Comparison of ENCODE assay signal across 24 cellular contexts in the genomic region with DNA sequence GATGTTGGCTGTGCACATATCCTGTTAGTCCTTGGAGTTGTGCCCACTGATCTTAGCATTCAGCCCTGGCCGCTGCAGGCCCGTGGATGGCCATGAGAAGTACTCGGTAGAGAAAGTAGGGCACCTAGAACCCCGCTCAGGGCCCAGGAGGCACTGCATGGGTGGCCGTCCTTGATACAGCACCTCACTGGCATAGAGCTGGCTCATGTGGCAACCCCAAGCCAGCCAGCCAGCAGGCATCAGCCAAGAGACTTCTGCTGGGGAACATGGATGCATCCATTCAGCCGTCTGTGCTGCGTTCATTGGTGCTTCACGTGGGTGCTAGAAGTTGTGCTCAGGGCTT. TPM values are rescaled to one million over a fixed set of nuclear protein-coding genes. Genes with fewer than 3 reads are reported as not detected.
DNase-seq lines count a peak whose midpoint lies in the region; ATAC-seq and TF ChIP-seq lines count a peak whose summit lies in the region.
"Had no signal": no experiment of that assay in that cellular context is flagged by ENCODE, and none has a peak within 500 bp of the region (broad histone marks: within the 10 kb centered on the region; RNA-seq: fewer than 3 reads in every experiment).

No MANE protein-coding gene starts in this region.

- peaks cover 23% of the 10 kb centered on the region for H3K36me3 Mint-ChIP-seq in CD4-positive, CD25-positive, alpha-beta regulatory T cell
- peaks cover 41% of the 10 kb centered on the region for H3K36me3 Mint-ChIP-seq in activated naive CD8-positive, alpha-beta T cell treated with anti-CD3 and anti-CD28 coated beads for 36 hours
- H3K36me3 Mint-ChIP-seq in osteocyte (ENCODE audit: unreplicated experiment): peaks cover 48% of the 10 kb centered on the region

- peaks cover 12% of the 10 kb centered on the region for H3K36me3 ChIP-seq in CD4-positive, CD25-positive, alpha-beta regulatory T cell (ENCODE audit: control insufficient read depth, insufficient read depth, low read length)

- H3K27ac Mint-ChIP-seq in CD4-positive, CD25-positive, alpha-beta regulatory T cell: peak overlapping the region; percentile 55 to 75 (median 61)
- H3K27ac Mint-ChIP-seq in activated naive CD8-positive, alpha-beta T cell treated with anti-CD3 and anti-CD28 coated beads for 36 hours: peak overlapping the region; percentile 86
- peak overlapping the region; percentile 23 for H3K27ac Mint-ChIP-seq in osteocyte (ENCODE audit: unreplicated experiment)
- H3K27ac Mint-ChIP-seq: activated CD4-positive, alpha-beta T cell treated with anti-CD3 and anti-CD28 coated beads, Interleukin-2, amount 10 ng/mL, durations not matched to agents 24 days and 14 days; activated naive CD4-positive, alpha-beta T cell treated with anti-CD3 and anti-CD28 coated beads, Interleukin-2, amount 50 U/mL, for 24 hours; HFFc6; memory B cell had no signal

- peaks cover 15% of the 10 kb centered on the region for H3K4me1 ChIP-seq in CD4-positive, CD25-positive, alpha-beta regulatory T cell (ENCODE audit: control insufficient read depth, insufficient read depth, low read length, poor library complexity, severe bottlenecking)

- no peaks in the 10 kb centered on the region for H3K27me3 Mint-ChIP-seq in CD4-positive, CD25-positive, alpha-beta regulatory T cell
- H3K27me3 Mint-ChIP-seq in activated naive CD8-positive, alpha-beta T cell treated with anti-CD3 and anti-CD28 coated beads for 36 hours: no peaks in the 10 kb centered on the region
- no peaks in the 10 kb centered on the region for H3K27me3 Mint-ChIP-seq in osteocyte (ENCODE audit: unreplicated experiment)
- H3K27me3 Mint-ChIP-seq: activated CD4-positive, alpha-beta T cell treated with anti-CD3 and anti-CD28 coated beads, Interleukin-2, amount 10 ng/mL, durations not matched to agents 24 days and 14 days; activated naive CD4-positive, alpha-beta T cell treated with anti-CD3 and anti-CD28 coated beads, Interleukin-2, amount 50 U/mL, for 24 hours; memory B cell had no signal

- no peak for ATAC-seq in CD4-positive, CD25-positive, alpha-beta regulatory T cell (ENCODE audit: low read depth in 2 of 2)
- ATAC-seq: SK-N-SH treated with all-trans-retinoic acid at 6 μM for 48 hours had no signal

- peaks cover 0 to 82% (median 24%) of the 10 kb centered on the region in 4 donors for H3K4me1 Mint-ChIP-seq in CD4-positive, CD25-positive, alpha-beta regulatory T cell
- peaks cover 47% of the 10 kb centered on the region for H3K4me1 Mint-ChIP-seq in activated naive CD8-positive, alpha-beta T cell treated with anti-CD3 and anti-CD28 coated beads for 36 hours
- peaks cover 36% of the 10 kb centered on the region for H3K4me1 Mint-ChIP-seq in osteocyte (ENCODE audit: unreplicated experiment)

- peak overlapping the region in 2 of 4 donors; percentile 16 to 43 for H3K4me3 Mint-ChIP-seq in CD4-positive, CD25-positive, alpha-beta regulatory T cell
- H3K4me3 Mint-ChIP-seq in activated naive CD8-positive, alpha-beta T cell treated with anti-CD3 and anti-CD28 coated beads for 36 hours: no peak overlapping the region
- H3K4me3 Mint-ChIP-seq in osteocyte (ENCODE audit: unreplicated experiment): no peak overlapping the region
- H3K4me3 Mint-ChIP-seq: activated CD4-positive, alpha-beta T cell treated with anti-CD3 and anti-CD28 coated beads, Interleukin-2, amount 10 ng/mL, durations not matched to agents 24 days and 14 days; activated naive CD4-positive, alpha-beta T cell treated with anti-CD3 and anti-CD28 coated beads, Interleukin-2, amount 50 U/mL, for 24 hours; CD14-positive monocyte; HFFc6; memory B cell had no signal

- no peak overlapping the region for H3K27ac ChIP-seq in CD4-positive, CD25-positive, alpha-beta regulatory T cell (ENCODE audit: insufficient read depth, low read length, poor library complexity, severe bottlenecking)
- H3K27ac ChIP-seq: GM23248 had no signal

- TF ChIP-seq CTCF in osteocyte (IDR thresholded peaks at IDR 0.05): no peak

- H3K9me3 Mint-ChIP-seq in CD4-positive, CD25-positive, alpha-beta regulatory T cell: peaks cover 0 to 3% (median 0%) of the 10 kb centered on the region in 7 donors
- H3K9me3 Mint-ChIP-seq in activated naive CD8-positive, alpha-beta T cell treated with anti-CD3 and anti-CD28 coated beads for 36 hours: peaks cover 1% of the 10 kb centered on the region
- H3K9me3 Mint-ChIP-seq in osteocyte (ENCODE audit: unreplicated experiment): no peaks in the 10 kb centered on the region
- H3K9me3 Mint-ChIP-seq: HFFc6, memory B cell had no signal

- H3K9me3 ChIP-seq in CD4-positive, CD25-positive, alpha-beta regulatory T cell (ENCODE audit: control insufficient read depth in 2 of 2, low read length in 2 of 2): no peaks in the 10 kb centered on the region

- no peak overlapping the region for H3K4me3 ChIP-seq in CD4-positive, CD25-positive, alpha-beta regulatory T cell (ENCODE audit: low read depth, low read length)
- H3K4me3 ChIP-seq: GM23248 had no signal

- H3K27me3 ChIP-seq in CD4-positive, CD25-positive, alpha-beta regulatory T cell (ENCODE audit: control insufficient read depth, insufficient read depth, low read length): no peaks in the 10 kb centered on the region

- DNase-seq in 8988T (peak; percentile 1), osteocyte (ENCODE audit: extremely low spot score, unreplicated experiment) (no peak), KG1 (lab: John Stamatoyannopoulos, UW) (no peak), ecto neural progenitor cell (ENCODE audit: low spot score) (no peak), DMS53 (lab: John Stamatoyannopoulos, UW) (no peak)
- no peak for DNase-seq in CD4-positive, CD25-positive, alpha-beta regulatory T cell
- DNase-seq in activated naive CD8-positive, alpha-beta T cell treated with anti-CD3 and anti-CD28 coated beads for 36 hours: no peak
- DNase-seq: activated CD4-positive, alpha-beta T cell treated with anti-CD3 and anti-CD28 coated beads, Interleukin-2, amount 10 ng/mL, durations not matched to agents 24 days and 14 days; EL; GM23248; HFFc6; hippocampal formation; Karpas-422; left cardiac atrium; MV-4-11; NCI-H146; NCI-H446 treated with DMSO at 0.1 percent for 48 hours; NCI-H82; RPMI8226; stimulated activated CD4-positive, alpha-beta T cell treated with anti-CD3 and anti-CD28 coated beads, Interleukin-1b, Interleukin-23, amount 100 ng/mL, for 48 hours had no signal

RNA-seq across cellular contexts. Expression of a gene that starts 10.5 kb away (rescaled TPM):
- 37.2 TPM for total RNA-seq in CD4-positive, CD25-positive, alpha-beta regulatory T cell
- polyA plus RNA-seq in CD4-positive, CD25-positive, alpha-beta regulatory T cell: 10 to 100 TPM; 45.3 to 64.6 (median 52.4) TPM
- 10 to 100 TPM; 30.3 to 31.0 TPM for total RNA-seq in activated naive CD8-positive, alpha-beta T cell treated with anti-CD3 and anti-CD28 coated beads for 36 hours
- 234 and 251 TPM in 2 replicates for total RNA-seq in osteocyte

Comparison
In these comparisons a context has a peak if more than half of its experiments do, and no peak if none do; other contexts are left out.
1. H3K27ac Mint-ChIP-seq: peak in every context shown above with its lines; median percentile 86 in activated naive CD8-positive, alpha-beta T cell treated with anti-CD3 and anti-CD28 coated beads for 36 hours; 61 in CD4-positive, CD25-positive, alpha-beta regulatory T cell; 23 in osteocyte.